In genomic region chrX:84501798-84502628, GRCh38 we compare ENCODE assay signal across 8 cellular contexts. TPM values are rescaled to one million over a fixed set of nuclear protein-coding genes. Genes with fewer than 3 reads are reported as not detected.
DNase-seq lines count a peak whose midpoint lies in the region; ATAC-seq and TF ChIP-seq lines count a peak whose summit lies in the region.

TSS of gene HDX (minus strand) at chrX:84502453. CDS start at chrX:84475397, 27,056 bp downstream.

- TF ChIP-seq CTCF in left ventricle myocardium inferior (IDR thresholded peaks at IDR 0.05; ENCODE audit: borderline replicate concordance) (no peak), type B pancreatic cell (conservative IDR thresholded peaks at IDR 0.05) (no peak)

- DNase-seq in DMS114 treated with DMSO at 0.1 percent for 48 hours (lab: John Stamatoyannopoulos, UW; ENCODE audit: unreplicated experiment) (peak; percentile 28), MG63 (peak; percentile 73), SW 1271 (lab: John Stamatoyannopoulos, UW) (peak; percentile 33 to 62), amniotic epithelial cell (ENCODE audit: low read depth) (peak; percentile 75), left ventricle myocardium inferior (peak; percentile 84), pons (ENCODE audit: low spot score) (peak; percentile 85), type B pancreatic cell (ENCODE audit: extremely low spot score, unreplicated experiment) (peak; percentile 80)

- H3K9me3 Mint-ChIP-seq in type B pancreatic cell, result no peaks in the 10 kb centered on the region

- H3K27ac ChIP-seq in left ventricle myocardium inferior (replicated peaks), result peak within 1 kb of the TSS; percentile 89

- intact Hi-C loops in left ventricle myocardium inferior (cut with micrococcal nuclease), result no loop called here

- H3K36me3 ChIP-seq in MG63 (no peaks in the 10 kb centered on the region), left ventricle myocardium inferior (no peaks in the 10 kb centered on the region)

- peak; percentile 98 for ATAC-seq in GM21737 (IDR thresholded peaks at IDR 0.05; ENCODE audit: unreplicated experiment)

- H3K4me3 Mint-ChIP-seq in type B pancreatic cell, result peak within 1 kb of the TSS; percentile 98

- no peaks in the 10 kb centered on the region for H3K9me3 ChIP-seq in MG63
- no peaks in the 10 kb centered on the region for H3K9me3 ChIP-seq in left ventricle myocardium inferior (replicated peaks)

- H3K27me3 ChIP-seq in MG63, result no peaks in the 10 kb centered on the region
- no peaks in the 10 kb centered on the region for H3K27me3 ChIP-seq in left ventricle myocardium inferior (ENCODE audit: low read depth)

- H3K27me3 Mint-ChIP-seq in type B pancreatic cell, result no peaks in the 10 kb centered on the region

- no peaks in the 10 kb centered on the region for H3K4me1 ChIP-seq in left ventricle myocardium inferior

- peak within 1 kb of the TSS; percentile 99 for H3K27ac Mint-ChIP-seq in type B pancreatic cell

- peaks cover 5% of the 10 kb centered on the region for H3K4me1 Mint-ChIP-seq in type B pancreatic cell (ENCODE audit: unreplicated experiment)

- peak within 1 kb of the TSS; percentile 49 for H3K4me3 ChIP-seq in MG63
- H3K4me3 ChIP-seq in left ventricle myocardium inferior, result peak within 1 kb of the TSS; percentile 70

- no peaks in the 10 kb centered on the region for H3K36me3 Mint-ChIP-seq in type B pancreatic cell

RNA-seq across cellular contexts. Expression of gene HDX, which starts in this region (rescaled TPM):
- 0.10 and 0.86 TPM in 2 replicates for total RNA-seq in MG63 (2014; rRNA removed; shearing (Covaris generic); ENCODE audit: low replicate concordance)
- total RNA-seq in left ventricle myocardium inferior, result 2.0 TPM
- total RNA-seq in type B pancreatic cell (ENCODE audit: low replicate concordance), result 9.2 and 10.7 TPM in 2 replicates

Comparison
In these comparisons a context has a peak if more than half of its experiments do, and no peak if none do; other contexts are left out.
1. Peak in every context shown above with its lines: DNase-seq, ATAC-seq, H3K4me3 ChIP-seq and H3K27ac ChIP-seq.
2. Peak in DNase-seq and H3K4me3 ChIP-seq in MG63; RNA of the gene not detected or under 1 TPM.
3. DNase-seq: peak in every context shown above with its lines; median percentile 85 in pons; 84 in left ventricle myocardium inferior; 80 in type B pancreatic cell; 75 in amniotic epithelial cell; 73 in MG63; 48 in SW 1271; 28 in DMS114 treated with DMSO at 0.1 percent for 48 hours.